In the genomic region with DNA sequence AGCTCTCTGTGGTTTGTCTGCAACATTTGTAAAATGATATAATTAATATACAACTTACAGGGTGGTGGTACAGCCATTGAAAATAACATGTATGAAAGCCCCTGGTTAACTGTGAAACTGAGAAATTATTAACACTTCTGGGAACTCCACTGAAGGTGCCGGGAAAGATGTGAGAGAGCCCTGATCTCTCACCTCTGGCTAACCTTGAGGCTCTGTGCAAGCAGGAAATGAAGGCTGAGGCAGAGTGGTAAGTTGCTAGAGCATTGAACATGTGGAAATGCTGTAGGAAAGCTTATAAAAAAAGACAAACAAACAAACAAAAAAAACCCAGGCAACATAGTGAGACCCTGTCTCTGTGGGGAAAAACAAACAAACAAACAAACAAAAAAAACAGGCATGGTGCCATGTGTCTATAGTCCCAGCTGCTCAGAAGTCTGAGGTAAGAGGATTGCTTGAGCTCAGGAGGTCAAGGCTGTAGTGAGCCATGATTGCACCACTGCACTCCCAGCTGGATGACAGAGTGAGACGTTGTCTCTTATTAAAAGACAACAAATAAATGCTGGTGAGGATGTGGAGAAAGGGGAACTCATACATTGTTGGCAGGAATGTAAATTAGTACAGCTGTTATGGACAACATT, we compare ENCODE assay signal across 24 cellular contexts. TPM values are rescaled to one million over a fixed set of nuclear protein-coding genes. Genes with fewer than 3 reads are reported as not detected.
A peak's percentile ranks its signal among the peaks of the same experiment; 100 is the strongest.
DNase-seq lines count a peak whose midpoint lies in the region; ATAC-seq, FAIRE-seq and TF ChIP-seq lines count a peak whose summit lies in the region.
"Had no signal": no experiment of that assay in that cellular context is flagged by ENCODE, and none has a peak within 500 bp of the region (broad histone marks: within the 10 kb centered on the region; RNA-seq: fewer than 3 reads in every experiment).

No MANE protein-coding gene starts in this region.

- H4K20me1 ChIP-seq in K562 (replicated peaks; ENCODE audit: control insufficient read depth, insufficient read depth, low read length): no peaks in the 10 kb centered on the region

- H3K4me1 ChIP-seq in K562 (replicated peaks in 1 of 2; ENCODE audit: control insufficient read depth in 2 of 2, insufficient read depth in 2 of 2, low read length in 2 of 2) (no peaks in the 10 kb centered on the region), thyroid gland (no peaks in the 10 kb centered on the region)
- H3K4me1 ChIP-seq: heart right ventricle, testis had no signal

- H3K9me1 ChIP-seq in K562 (ENCODE audit: control insufficient read depth, insufficient read depth, low read length): no peaks in the 10 kb centered on the region

- in situ Hi-C loops in K562 (cut with MboI): no loop called here

- H3K27me3 Mint-ChIP-seq in activated naive CD8-positive, alpha-beta T cell treated with anti-CD3 and anti-CD28 coated beads, Interleukin-2, amount 50 U/mL, for 24 hours: no peaks in the 10 kb centered on the region
- H3K27me3 Mint-ChIP-seq in HFFc6 (ENCODE audit: insufficient read depth): no peaks in the 10 kb centered on the region
- H3K27me3 Mint-ChIP-seq: T-cell had no signal

- no peak overlapping the region for H3K27ac Mint-ChIP-seq in activated naive CD8-positive, alpha-beta T cell treated with anti-CD3 and anti-CD28 coated beads, Interleukin-2, amount 50 U/mL, for 24 hours
- H3K27ac Mint-ChIP-seq in HFFc6: no peak overlapping the region
- H3K27ac Mint-ChIP-seq: stimulated activated effector memory CD8-positive, alpha-beta T cell treated with anti-CD3 and anti-CD28 coated beads, Interleukin-12 subunit alpha, Interleukin-12 subunit beta, amount 100 ng/mL, for 72 hours; T-cell had no signal

- H3K9me3 ChIP-seq in K562 (replicated peaks; ENCODE audit: control insufficient read depth, insufficient read depth, low read depth, low read length): peaks cover 4% of the 10 kb centered on the region
- no peaks in the 10 kb centered on the region for H3K9me3 ChIP-seq in thyroid gland
- H3K9me3 ChIP-seq: HAP-1, testis had no signal

- H3K27me3 ChIP-seq in K562 (ENCODE audit: control insufficient read depth in 2 of 2, insufficient read depth in 2 of 2, low read length in 2 of 2) (no peaks in the 10 kb centered on the region), thyroid gland (no peaks in the 10 kb centered on the region)
- H3K27me3 ChIP-seq: heart right ventricle, testis had no signal

- no peak overlapping the region for H3K27ac ChIP-seq in K562 (ENCODE audit: extremely low read depth, low read depth, low read length)
- no peak overlapping the region for H3K27ac ChIP-seq in thyroid gland
- H3K27ac ChIP-seq: heart right ventricle, testis had no signal

- H3K4me3 ChIP-seq in K562 (no peak overlapping the region), thyroid gland (replicated peaks in 1 of 3) (no peak overlapping the region)
- H3K4me3 ChIP-seq: HAP-1, heart right ventricle, testis had no signal

- TF ChIP-seq CTCF in K562 (IDR thresholded peaks at IDR 0.05 in 2 of 3, conservative IDR thresholded peaks at IDR 0.05 in 1 of 3; ENCODE audit: insufficient read depth in 2 of 3, low read depth in 1 of 3, low read length in 3 of 3) (no peak), HFFc6 (IDR thresholded peaks at IDR 0.05) (no peak), thyroid gland (IDR thresholded peaks at IDR 0.05) (no peak)

- TF ChIP-seq EP300 in K562 (IDR thresholded peaks at IDR 0.05; ENCODE audit: low read length): no peak

- H3K36me3 ChIP-seq in K562 (ENCODE audit: control insufficient read depth, insufficient read depth, low read length) (no peaks in the 10 kb centered on the region), thyroid gland (no peaks in the 10 kb centered on the region)
- H3K36me3 ChIP-seq: HAP-1 had no signal

- no peak overlapping the region for H3K4me2 ChIP-seq in K562 (ENCODE audit: insufficient read depth, low read length)

- TF ChIP-seq POLR2A in K562 (conservative IDR thresholded peaks at IDR 0.05) (no peak), thyroid gland (IDR thresholded peaks at IDR 0.05) (no peak)

- H3K9ac ChIP-seq in K562 (ENCODE audit: insufficient read depth in 1 of 2, low read depth in 2 of 2, low read length in 2 of 2): no peak overlapping the region

- H3K4me1 Mint-ChIP-seq in activated naive CD8-positive, alpha-beta T cell treated with anti-CD3 and anti-CD28 coated beads, Interleukin-2, amount 50 U/mL, for 24 hours: no peaks in the 10 kb centered on the region
- peaks cover 9% of the 10 kb centered on the region for H3K4me1 Mint-ChIP-seq in HFFc6 (ENCODE audit: low read depth)
- H3K4me1 Mint-ChIP-seq: stimulated activated effector memory CD8-positive, alpha-beta T cell treated with anti-CD3 and anti-CD28 coated beads, Interleukin-12 subunit alpha, Interleukin-12 subunit beta, amount 100 ng/mL, for 72 hours; T-cell had no signal

- H3K36me3 Mint-ChIP-seq in activated naive CD8-positive, alpha-beta T cell treated with anti-CD3 and anti-CD28 coated beads, Interleukin-2, amount 50 U/mL, for 24 hours (ENCODE audit: low read depth): peaks cover 9% of the 10 kb centered on the region
- peaks cover 27% of the 10 kb centered on the region for H3K36me3 Mint-ChIP-seq in HFFc6 (ENCODE audit: low read depth)

- no peak for DNase-seq in GM18507 (ENCODE audit: extremely low spot score, insufficient read length, low read depth)
- no peak for DNase-seq in K562 (ENCODE audit: extremely low read depth in 1 of 4, low spot score in 3 of 4)
- peak; percentile 77 for DNase-seq in iris pigment epithelial cell (ENCODE audit: low read depth)
- DNase-seq in GM19239 (ENCODE audit: insufficient read length, low spot score): no peak
- DNase-seq in activated naive CD8-positive, alpha-beta T cell treated with anti-CD3 and anti-CD28 coated beads, Interleukin-2, amount 50 U/mL, for 24 hours: no peak
- no peak for DNase-seq in HFFc6
- no peak for DNase-seq in thyroid gland
- DNase-seq: activated CD4-positive, alpha-beta T cell treated with anti-CD3 and anti-CD28 coated beads, Interleukin-2, amount 50 U/mL, for 1 hour; activated gamma-delta T cell; cerebellar nuclear complex; DMS79 treated with DMSO at 0.1 percent for 48 hours; effector CD4-positive, alpha-beta T cell; heart right ventricle; left ventricle myocardium superior; NCI-H1105 treated with DMSO at 0.1 percent for 48 hours; NCI-H524; nucleus accumbens; retina; SIG-M5; T-cell; testis had no signal

- no peaks in the 10 kb centered on the region for H3K79me2 ChIP-seq in K562 (ENCODE audit: control insufficient read depth, insufficient read depth, low read length)

- POLR2A ChIA-PET in K562 (lab: Yijun Ruan, JAX): interaction anchor here (0.7 to 1.1 kb wide), 2 partner anchors 10 to 261 kb away, joined by 3 to 4 read pairs; no protein-coding TSS in a partner anchor

- CTCF ChIA-PET in K562 (lab: Yijun Ruan, JAX; ENCODE audit: low intra/inter-chr PET ratio): no interaction called here

- peak; percentile 72 for FAIRE-seq in GM18507 (lab: Jason Lieb, UNC)
- FAIRE-seq in K562 (lab: Jason Lieb, UNC): peak; percentile 6
- FAIRE-seq in GM19239 (lab: Jason Lieb, UNC): no peak

- no peak overlapping the region for H3K4me3 Mint-ChIP-seq in activated naive CD8-positive, alpha-beta T cell treated with anti-CD3 and anti-CD28 coated beads, Interleukin-2, amount 50 U/mL, for 24 hours
- no peak overlapping the region for H3K4me3 Mint-ChIP-seq in HFFc6
- H3K4me3 Mint-ChIP-seq: stimulated activated effector memory CD8-positive, alpha-beta T cell treated with anti-CD3 and anti-CD28 coated beads, Interleukin-12 subunit alpha, Interleukin-12 subunit beta, amount 100 ng/mL, for 72 hours; T-cell had no signal

- no TSS peak for BruUV-seq in K562 (replicated peaks; lab: Mats Ljungman, UMichigan)

- TF ChIP-seq RAD21 in K562 (CRISPR knock-in tag; conservative IDR thresholded peaks at IDR 0.05 in 1 of 2, IDR thresholded peaks at IDR 0.05 in 1 of 2): no peak

- ATAC-seq in HG03460 (IDR thresholded peaks at IDR 0.05; ENCODE audit: unreplicated experiment) (peak; percentile 62), K562 (no peak)
- no peak for ATAC-seq in activated naive CD8-positive, alpha-beta T cell treated with anti-CD3 and anti-CD28 coated beads, Interleukin-2, amount 50 U/mL, for 24 hours
- ATAC-seq: heart right ventricle; left ventricle myocardium superior; stimulated activated effector memory CD8-positive, alpha-beta T cell treated with anti-CD3 and anti-CD28 coated beads, Interleukin-12 subunit alpha, Interleukin-12 subunit beta, amount 100 ng/mL, for 72 hours; T-cell had no signal

- WGBS in K562 (ENCODE audit: insufficient coverage, low coverage, missing lambda C conversion rate): 53% methylated on average over 2 of the region's 2 CpGs
- 77 to 79% methylated on average over 2 of the region's 2 CpGs for WGBS in thyroid gland, 2 donors

- no peak overlapping the region for H2AFZ ChIP-seq in K562 (ENCODE audit: low read depth, low read length)

- peaks cover 28% of the 10 kb centered on the region for H3K9me3 Mint-ChIP-seq in activated naive CD8-positive, alpha-beta T cell treated with anti-CD3 and anti-CD28 coated beads, Interleukin-2, amount 50 U/mL, for 24 hours
- H3K9me3 Mint-ChIP-seq in HFFc6: peaks cover 21% of the 10 kb centered on the region

- intact Hi-C loops in K562 (cut with micrococcal nuclease): no loop called here
- intact Hi-C loops in thyroid gland (cut with DNase I): no loop called here

RNA-seq across cellular contexts. Expression of a gene that starts 7.5 kb away (rescaled TPM):
- 3.2 TPM in 2 replicates for total RNA-seq in K562 (2011; cell fraction: chromatin; rRNA removed; ENCODE audit: low replicate concordance)
- total RNA-seq in K562 (2011; cell fraction: nucleolus; rRNA removed): 2.2 and 2.4 TPM in 2 replicates
- total RNA-seq in K562 (2011; cell fraction: nucleoplasm; rRNA removed): 1.5 and 1.7 TPM in 2 replicates
- 0.14 and 0.45 TPM in 2 replicates for total RNA-seq in K562 (2014; rRNA removed)
- 0.22 and 0.44 TPM in 2 replicates for total RNA-seq in K562 (2014; rRNA removed; fragmentation: Illumina TruSeq; extraction: Trizol)
- total RNA-seq in K562 (2015; rRNA removed; fragmentation: Illumina TruSeq; extraction: Trizol): 0.38 and 0.43 TPM in 2 replicates
- total RNA-seq in K562 (2021): 0.34 and 0.49 TPM in 2 replicates
- 1.5 and 1.7 TPM in 2 replicates for polyA plus RNA-seq in K562 (2011; rRNA removed)
- 0.86 and 1.4 TPM in 2 replicates for polyA plus RNA-seq in K562 (2011; cell fraction: cytosol; rRNA removed)
- polyA plus RNA-seq in K562 (2011; cell fraction: nucleus; rRNA removed): 2.2 and 4.2 TPM in 2 replicates
- 0.44 and 0.97 TPM in 2 replicates for polyA plus RNA-seq in K562 (2012)
- 0.29 and 0.37 TPM in 2 replicates for polyA plus RNA-seq in K562 (2014; fragmentation: Illumina TruSeq; extraction: Trizol)
- under 1 TPM; 0.60 to 0.62 TPM for polyA plus RNA-seq in K562 (2014; fragmentation: Nextera tagmentation; extraction: Ambion mirVana)
- polyA plus RNA-seq in K562 (2014; rRNA removed): 0.22 and 0.61 TPM in 2 replicates
- polyA minus RNA-seq in K562 (2011; rRNA and poly(A)+ RNA removed): 1.3 and 1.8 TPM in 2 replicates
- not detected in 2 replicates for polyA minus RNA-seq in K562 (2011; cell fraction: cytosol; rRNA and poly(A)+ RNA removed)
- 0.94 and 1.00 TPM in 2 replicates for polyA minus RNA-seq in K562 (2011; cell fraction: nucleus; rRNA and poly(A)+ RNA removed)
- under 1 TPM in 3 of 6 experiments, not detected in 3; 0.14 to 0.25 (median 0.19) TPM for total RNA-seq in HFFc6 (2021; fragmentation: NEBNext Ultra II Directional; extraction: Animal tissue kit (Norgen Biotek cat#: 25700))
- total RNA-seq in thyroid gland: under 1 TPM in 1 of 4 donors, not detected in 3; 0.56 TPM

RNA-seq across cellular contexts. Expression of a gene that starts 58.8 kb away (rescaled TPM):
- 10.2 and 35.6 TPM in 2 replicates for total RNA-seq in K562 (2011; cell fraction: chromatin; rRNA removed; ENCODE audit: low replicate concordance)
- total RNA-seq in K562 (2011; cell fraction: nucleolus; rRNA removed): 39.9 and 42.6 TPM in 2 replicates
- total RNA-seq in K562 (2011; cell fraction: nucleoplasm; rRNA removed): 19.5 and 26.3 TPM in 2 replicates
- total RNA-seq in K562 (2014; rRNA removed) (59.8 and 73.9 TPM in 2 replicates), K562 (2014; rRNA removed; fragmentation: Illumina TruSeq; extraction: Trizol) (2.3 and 3.1 TPM in 2 replicates), K562 (2015; rRNA removed; fragmentation: Illumina TruSeq; extraction: Trizol) (24.9 and 25.3 TPM in 2 replicates), K562 (2021) (88.2 and 90.4 TPM in 2 replicates), thyroid gland (under 1 TPM in 2 of 4 donors, not detected in 2; 0.13 to 0.44 TPM)
- polyA plus RNA-seq in K562 (2011; rRNA removed) (30.8 and 50.1 TPM in 2 replicates), K562 (2014; fragmentation: Illumina TruSeq; extraction: Trizol) (7.4 and 35.6 TPM in 2 replicates), K562 (2014; fragmentation: Nextera tagmentation; extraction: Ambion mirVana) (under 1 TPM; 0.13 to 0.17 TPM), K562 (2014; rRNA removed) (58.7 and 64.6 TPM in 2 replicates)
- 91.0 and 189 TPM in 2 replicates for polyA plus RNA-seq in K562 (2011; cell fraction: cytosol; rRNA removed)
- polyA plus RNA-seq in K562 (2011; cell fraction: nucleus; rRNA removed): 68.1 and 94.4 TPM in 2 replicates
- 34.0 and 38.0 TPM in 2 replicates for polyA plus RNA-seq in K562 (2012)
- polyA minus RNA-seq in K562 (2011; rRNA and poly(A)+ RNA removed): 12.0 and 21.7 TPM in 2 replicates
- polyA minus RNA-seq in K562 (2011; cell fraction: cytosol; rRNA and poly(A)+ RNA removed): 56.3 and 80.4 TPM in 2 replicates
- 21.8 and 31.4 TPM in 2 replicates for polyA minus RNA-seq in K562 (2011; cell fraction: nucleus; rRNA and poly(A)+ RNA removed)
- total RNA-seq in HFFc6 (2021; fragmentation: NEBNext Ultra II Directional; extraction: Animal tissue kit (Norgen Biotek cat#: 25700)): 10 to 100 TPM; 13.4 to 26.0 (median 14.8) TPM
- total RNA-seq: left ventricle myocardium superior had no signal
